In genomic region chr5:72845889-72846288, GRCh38 we compare ENCODE assay signal across 16 cellular contexts. TPM values are rescaled to one million over a fixed set of nuclear protein-coding genes. Genes with fewer than 3 reads are reported as not detected.
DNase-seq lines count a peak whose midpoint lies in the region; ATAC-seq, FAIRE-seq and TF ChIP-seq lines count a peak whose summit lies in the region.
"Had no signal": no experiment of that assay in that cellular context is flagged by ENCODE, and none has a peak within 500 bp of the region (broad histone marks: within the 10 kb centered on the region; RNA-seq: fewer than 3 reads in every experiment).

No MANE protein-coding gene starts in this region.

- no peak for FAIRE-seq in frontal cortex (lab: Jason Lieb, UNC)

- H3K4me3 ChIP-seq in PC-9 = no peak overlapping the region
- H3K4me3 ChIP-seq in fibroblast of mammary gland (ENCODE audit: control insufficient read depth, low read depth, low read length) = no peak overlapping the region
- H3K4me3 ChIP-seq in gastrocnemius medialis = no peak overlapping the region

- no peak for TF ChIP-seq POLR2A in gastrocnemius medialis (IDR thresholded peaks at IDR 0.05)

- H3K4me1 ChIP-seq in PC-9 (replicated peaks; ENCODE audit: insufficient read depth) = peaks cover 70% of the 10 kb centered on the region
- H3K4me1 ChIP-seq in gastrocnemius medialis = peaks cover 69 to 80% of the 10 kb centered on the region in 2 donors

- POLR2A ChIA-PET in PC-9 (lab: Charles Lee; ENCODE audit: unreplicated experiment) = no interaction called here

- peaks cover 21% of the 10 kb centered on the region for H4K20me1 ChIP-seq in PC-9 (ENCODE audit: insufficient read depth)

- H3K27me3 ChIP-seq in PC-9 (ENCODE audit: insufficient read depth, low read depth) (no peaks in the 10 kb centered on the region), gastrocnemius medialis (no peaks in the 10 kb centered on the region)

- H3F3A ChIP-seq in PC-9 (ENCODE audit: insufficient read depth, low read depth) = peaks cover 16% of the 10 kb centered on the region

- H3K9me2 ChIP-seq in PC-9 (ENCODE audit: insufficient read depth) = no peaks in the 10 kb centered on the region

- no TSS peak for BruUV-seq in PC-9 (replicated peaks; lab: Mats Ljungman, UMichigan)

- peak; percentile 54 for DNase-seq in EH (ENCODE audit: low read depth)
- no peak for DNase-seq in PC-9
- DNase-seq in fibroblast of mammary gland (ENCODE audit: low read depth) = peak; percentile 35
- no peak for DNase-seq in gastrocnemius medialis
- no peak for DNase-seq in activated CD4-positive, alpha-beta T cell treated with anti-CD3 and anti-CD28 coated beads for 48 hours
- no peak for DNase-seq in cerebellar cortex (ENCODE audit: low spot score)
- DNase-seq in frontal cortex (ENCODE audit: low spot score in 2 of 2) = no peak
- DNase-seq: activated CD8-positive, alpha-beta memory T cell treated with anti-CD3 and anti-CD28 coated beads for 24 hours; activated naive CD4-positive, alpha-beta T cell; activated T-cell treated with anti-CD3 and anti-CD28 coated beads, Interleukin-2, amount 50 U/mL, for 24 hours; CD4-positive, CD25-positive, alpha-beta regulatory T cell; DMS 273 treated with DMSO at 0.1 percent for 48 hours; erythroblast; naive B cell; NCI-H1105; NCI-H2029 had no signal

- intact Hi-C loops in PC-9 (cut with micrococcal nuclease; ENCODE audit: unreplicated experiment) = loop anchor here (10.0 kb wide), 2 partner anchors 481 to 521 kb away; partner anchors contain the start of genes MRPS27 and PTCD2
- intact Hi-C loops in gastrocnemius medialis (cut with DNase I; ENCODE audit: low total_unique reads) = no loop called here

- no peak for TF ChIP-seq CTCF in PC-9 (conservative IDR thresholded peaks at IDR 0.05)
- TF ChIP-seq CTCF in fibroblast of mammary gland (conservative IDR thresholded peaks at IDR 0.05; ENCODE audit: control insufficient read depth, insufficient read depth, low read depth, low read length) = no peak
- no peak for TF ChIP-seq CTCF in gastrocnemius medialis (IDR thresholded peaks at IDR 0.05 in 4 of 5, conservative IDR thresholded peaks at IDR 0.05 in 1 of 5)

- H3K9me3 ChIP-seq in PC-9 (ENCODE audit: insufficient read depth, low read depth) (no peaks in the 10 kb centered on the region), gastrocnemius medialis (no peaks in the 10 kb centered on the region)

- in situ Hi-C loops in gastrocnemius medialis (cut with MboI; ENCODE audit: low sequenced_read_pairs in 4 of 4) = loop anchor here in 2 of 4 donors (10.0 to 25.0 kb wide), 2 partner anchors 231 to 484 kb away; no protein-coding TSS in a partner anchor

- peaks cover 74% of the 10 kb centered on the region for H3K79me2 ChIP-seq in PC-9 (ENCODE audit: low read depth)

- CTCF ChIA-PET in PC-9 (lab: Charles Lee) = no interaction called here

- H3K27ac ChIP-seq in PC-9 (no peak overlapping the region), gastrocnemius medialis (peak overlapping the region in 3 of 4 donors; percentile 96 to 97 (median 96))

- peaks cover 18% of the 10 kb centered on the region for H3K36me3 ChIP-seq in PC-9 (ENCODE audit: low read depth)
- H3K36me3 ChIP-seq in gastrocnemius medialis = no peaks in the 10 kb centered on the region

- ATAC-seq in gastrocnemius medialis = no peak

- peak overlapping the region; percentile 35; the same call in 1 of the 2 replicates for H3K4me2 ChIP-seq in PC-9

- no peak overlapping the region for H2AFZ ChIP-seq in PC-9

RNA-seq across cellular contexts. Expression of gene TNPO1, which starts 29.4 kb away (rescaled TPM):
- 135 and 185 TPM in 2 replicates for total RNA-seq in PC-9 (2021)
- total RNA-seq in gastrocnemius medialis = 100 to 1,000 TPM in 3 of 4 donors, 10 to 100 TPM in 1; 96.8 to 130 (median 111) TPM
- 205 TPM for total RNA-seq in frontal cortex

Comparison
In these comparisons a context has a peak if more than half of its experiments do, and no peak if none do; other contexts are left out.
1. DNase-seq: peak in EH (single experiment) and fibroblast of mammary gland (single experiment); none in PC-9 (0 of 2), gastrocnemius medialis (0 of 2), activated CD4-positive, alpha-beta T cell treated with anti-CD3 and anti-CD28 coated beads for 48 hours (single experiment), cerebellar cortex (single experiment) and frontal cortex (0 of 2).